ENCODE assay signal across 8 cellular contexts in genomic region chr16:3149630-3150345, GRCh38. TPM values are rescaled to one million over a fixed set of nuclear protein-coding genes. Genes with fewer than 3 reads are reported as not detected.
DNase-seq lines count a peak whose midpoint lies in the region; ATAC-seq and TF ChIP-seq lines count a peak whose summit lies in the region.

No MANE protein-coding gene starts in this region.

- H3K36me3 ChIP-seq in Peyer's patch (no peaks in the 10 kb centered on the region), adipocyte (ENCODE audit: control insufficient read depth, insufficient read depth, low read length, severe bottlenecking) (no peaks in the 10 kb centered on the region)

- no peak for TF ChIP-seq POLR2A in Peyer's patch (IDR thresholded peaks at IDR 0.05)

- DNase-seq in NCI-H1417 (lab: John Stamatoyannopoulos, UW) (peak; percentile 65 to 74 (median 69)), NCI-H1417 treated with DMSO at 0.1 percent for 48 hours (lab: John Stamatoyannopoulos, UW) (no peak), Peyer's patch (peak; percentile 68 to 88 (median 87)), adipocyte (ENCODE audit: low read depth) (peak; percentile 76), cardiac septum (ENCODE audit: low spot score) (peak; percentile 86), occipital lobe (lab: John Stamatoyannopoulos, UW) (peak; percentile 67)

- peak overlapping the region; percentile 60 to 68 (median 64) for H3K4me3 ChIP-seq in Peyer's patch
- H3K4me3 ChIP-seq in adipocyte (ENCODE audit: low read length) = peak overlapping the region; percentile 93

- intact Hi-C loops in cardiac septum (cut with DNase I) = no loop called here

- H3K27ac ChIP-seq in Peyer's patch = peak overlapping the region; percentile 75 to 92 (median 86)

- H3K27me3 ChIP-seq in Peyer's patch (no peaks in the 10 kb centered on the region), adipocyte (replicated peaks; ENCODE audit: control insufficient read depth, insufficient read depth, low read length) (no peaks in the 10 kb centered on the region)

- peaks cover 0 to 23% (median 0%) of the 10 kb centered on the region in 4 donors for H3K4me1 ChIP-seq in Peyer's patch
- peaks cover 13% of the 10 kb centered on the region for H3K4me1 ChIP-seq in adipocyte (ENCODE audit: control insufficient read depth, insufficient read depth, low read length)

- H3K9me3 ChIP-seq in Peyer's patch (no peaks in the 10 kb centered on the region), adipocyte (ENCODE audit: control insufficient read depth, low read length) (no peaks in the 10 kb centered on the region)

- peak in 4 of 6 experiments; percentile 37 to 55 (median 44) for TF ChIP-seq CTCF in Peyer's patch (IDR thresholded peaks at IDR 0.05)

- ATAC-seq in HG03135 (IDR thresholded peaks at IDR 0.05; ENCODE audit: unreplicated experiment) (peak; percentile 15), GM21619 (IDR thresholded peaks at IDR 0.05; ENCODE audit: unreplicated experiment) (no peak)

- H3K9ac ChIP-seq in adipocyte (ENCODE audit: low read length) = peak overlapping the region; percentile 94

RNA-seq across cellular contexts. Expression of gene ZNF213, which starts 15.0 kb away (rescaled TPM):
- total RNA-seq in Peyer's patch = 10 to 100 TPM; 14.9 to 40.6 (median 18.4) TPM
- total RNA-seq in cardiac septum = 7.5 TPM
- total RNA-seq in occipital lobe = 8.3 TPM

RNA-seq across cellular contexts. Expression of gene ZNF205, which starts 37.4 kb away (rescaled TPM):
- total RNA-seq in Peyer's patch (10 to 100 TPM in 3 of 4 donors, 1 to 10 TPM in 1; 5.0 to 24.6 (median 16.2) TPM), cardiac septum (6.5 TPM), occipital lobe (18.9 TPM)

RNA-seq across cellular contexts. Expression of gene OR1F1, which starts 38.2 kb away (rescaled TPM):
- total RNA-seq in Peyer's patch (not detected), cardiac septum (not detected), occipital lobe (0.78 TPM)

RNA-seq across cellular contexts. Expression of gene ZSCAN10, which starts 50.7 kb away (rescaled TPM):
- total RNA-seq in Peyer's patch = not detected
- not detected for total RNA-seq in cardiac septum
- not detected for total RNA-seq in occipital lobe
